2 cellular contexts compared by ENCODE assay signal in the genomic region with DNA sequence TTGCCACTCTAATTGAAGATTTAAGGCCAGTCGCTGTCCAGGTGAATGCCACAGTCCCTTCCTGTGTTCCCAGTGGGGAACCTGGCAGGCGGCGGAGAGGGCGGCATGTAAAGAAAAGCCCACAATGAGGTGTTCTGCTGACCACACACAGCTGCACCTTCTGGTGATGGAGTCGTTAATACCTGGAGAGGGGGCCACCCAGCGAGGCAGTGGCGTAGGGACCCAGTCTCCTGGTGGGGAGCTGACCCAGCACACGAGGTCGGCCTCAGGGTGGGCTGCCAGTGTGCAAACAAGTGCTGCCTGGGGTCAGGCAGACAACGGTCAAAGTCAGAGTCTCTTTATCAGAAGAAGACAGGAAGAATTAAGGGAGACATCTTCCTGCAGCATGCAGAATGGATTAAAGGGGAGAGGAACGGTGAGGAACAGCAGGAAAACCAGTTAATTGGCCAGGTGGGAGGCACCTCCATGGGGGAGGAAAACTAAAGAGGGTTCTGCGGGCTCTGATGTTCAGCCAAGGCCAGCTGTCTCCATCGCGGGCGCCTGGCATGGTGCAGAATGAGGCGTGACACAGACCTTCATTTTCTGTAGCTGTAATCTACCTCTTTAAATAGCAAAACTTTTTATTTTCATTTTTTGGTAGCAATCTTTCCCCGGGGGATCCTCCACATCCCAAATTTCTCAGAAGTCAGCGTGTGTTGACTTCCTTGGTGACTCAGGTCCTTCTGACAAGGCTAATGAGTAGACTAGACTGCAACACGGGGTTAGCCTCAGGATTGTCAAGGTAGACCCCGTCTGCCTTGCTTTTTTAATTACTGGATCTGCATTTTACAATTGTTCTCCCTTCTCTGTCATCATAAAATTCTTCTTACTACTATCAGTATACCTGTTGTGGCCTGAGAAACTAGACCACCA.
TF ChIP-seq lines count a peak whose summit lies in the region.

No MANE protein-coding gene starts in this region.

TF ChIP-seq in K562, 482 proteins besides CTCF, POLR2A, EP300 and RAD21 (continued from another document):
- TF ChIP-seq, protein P1, sequence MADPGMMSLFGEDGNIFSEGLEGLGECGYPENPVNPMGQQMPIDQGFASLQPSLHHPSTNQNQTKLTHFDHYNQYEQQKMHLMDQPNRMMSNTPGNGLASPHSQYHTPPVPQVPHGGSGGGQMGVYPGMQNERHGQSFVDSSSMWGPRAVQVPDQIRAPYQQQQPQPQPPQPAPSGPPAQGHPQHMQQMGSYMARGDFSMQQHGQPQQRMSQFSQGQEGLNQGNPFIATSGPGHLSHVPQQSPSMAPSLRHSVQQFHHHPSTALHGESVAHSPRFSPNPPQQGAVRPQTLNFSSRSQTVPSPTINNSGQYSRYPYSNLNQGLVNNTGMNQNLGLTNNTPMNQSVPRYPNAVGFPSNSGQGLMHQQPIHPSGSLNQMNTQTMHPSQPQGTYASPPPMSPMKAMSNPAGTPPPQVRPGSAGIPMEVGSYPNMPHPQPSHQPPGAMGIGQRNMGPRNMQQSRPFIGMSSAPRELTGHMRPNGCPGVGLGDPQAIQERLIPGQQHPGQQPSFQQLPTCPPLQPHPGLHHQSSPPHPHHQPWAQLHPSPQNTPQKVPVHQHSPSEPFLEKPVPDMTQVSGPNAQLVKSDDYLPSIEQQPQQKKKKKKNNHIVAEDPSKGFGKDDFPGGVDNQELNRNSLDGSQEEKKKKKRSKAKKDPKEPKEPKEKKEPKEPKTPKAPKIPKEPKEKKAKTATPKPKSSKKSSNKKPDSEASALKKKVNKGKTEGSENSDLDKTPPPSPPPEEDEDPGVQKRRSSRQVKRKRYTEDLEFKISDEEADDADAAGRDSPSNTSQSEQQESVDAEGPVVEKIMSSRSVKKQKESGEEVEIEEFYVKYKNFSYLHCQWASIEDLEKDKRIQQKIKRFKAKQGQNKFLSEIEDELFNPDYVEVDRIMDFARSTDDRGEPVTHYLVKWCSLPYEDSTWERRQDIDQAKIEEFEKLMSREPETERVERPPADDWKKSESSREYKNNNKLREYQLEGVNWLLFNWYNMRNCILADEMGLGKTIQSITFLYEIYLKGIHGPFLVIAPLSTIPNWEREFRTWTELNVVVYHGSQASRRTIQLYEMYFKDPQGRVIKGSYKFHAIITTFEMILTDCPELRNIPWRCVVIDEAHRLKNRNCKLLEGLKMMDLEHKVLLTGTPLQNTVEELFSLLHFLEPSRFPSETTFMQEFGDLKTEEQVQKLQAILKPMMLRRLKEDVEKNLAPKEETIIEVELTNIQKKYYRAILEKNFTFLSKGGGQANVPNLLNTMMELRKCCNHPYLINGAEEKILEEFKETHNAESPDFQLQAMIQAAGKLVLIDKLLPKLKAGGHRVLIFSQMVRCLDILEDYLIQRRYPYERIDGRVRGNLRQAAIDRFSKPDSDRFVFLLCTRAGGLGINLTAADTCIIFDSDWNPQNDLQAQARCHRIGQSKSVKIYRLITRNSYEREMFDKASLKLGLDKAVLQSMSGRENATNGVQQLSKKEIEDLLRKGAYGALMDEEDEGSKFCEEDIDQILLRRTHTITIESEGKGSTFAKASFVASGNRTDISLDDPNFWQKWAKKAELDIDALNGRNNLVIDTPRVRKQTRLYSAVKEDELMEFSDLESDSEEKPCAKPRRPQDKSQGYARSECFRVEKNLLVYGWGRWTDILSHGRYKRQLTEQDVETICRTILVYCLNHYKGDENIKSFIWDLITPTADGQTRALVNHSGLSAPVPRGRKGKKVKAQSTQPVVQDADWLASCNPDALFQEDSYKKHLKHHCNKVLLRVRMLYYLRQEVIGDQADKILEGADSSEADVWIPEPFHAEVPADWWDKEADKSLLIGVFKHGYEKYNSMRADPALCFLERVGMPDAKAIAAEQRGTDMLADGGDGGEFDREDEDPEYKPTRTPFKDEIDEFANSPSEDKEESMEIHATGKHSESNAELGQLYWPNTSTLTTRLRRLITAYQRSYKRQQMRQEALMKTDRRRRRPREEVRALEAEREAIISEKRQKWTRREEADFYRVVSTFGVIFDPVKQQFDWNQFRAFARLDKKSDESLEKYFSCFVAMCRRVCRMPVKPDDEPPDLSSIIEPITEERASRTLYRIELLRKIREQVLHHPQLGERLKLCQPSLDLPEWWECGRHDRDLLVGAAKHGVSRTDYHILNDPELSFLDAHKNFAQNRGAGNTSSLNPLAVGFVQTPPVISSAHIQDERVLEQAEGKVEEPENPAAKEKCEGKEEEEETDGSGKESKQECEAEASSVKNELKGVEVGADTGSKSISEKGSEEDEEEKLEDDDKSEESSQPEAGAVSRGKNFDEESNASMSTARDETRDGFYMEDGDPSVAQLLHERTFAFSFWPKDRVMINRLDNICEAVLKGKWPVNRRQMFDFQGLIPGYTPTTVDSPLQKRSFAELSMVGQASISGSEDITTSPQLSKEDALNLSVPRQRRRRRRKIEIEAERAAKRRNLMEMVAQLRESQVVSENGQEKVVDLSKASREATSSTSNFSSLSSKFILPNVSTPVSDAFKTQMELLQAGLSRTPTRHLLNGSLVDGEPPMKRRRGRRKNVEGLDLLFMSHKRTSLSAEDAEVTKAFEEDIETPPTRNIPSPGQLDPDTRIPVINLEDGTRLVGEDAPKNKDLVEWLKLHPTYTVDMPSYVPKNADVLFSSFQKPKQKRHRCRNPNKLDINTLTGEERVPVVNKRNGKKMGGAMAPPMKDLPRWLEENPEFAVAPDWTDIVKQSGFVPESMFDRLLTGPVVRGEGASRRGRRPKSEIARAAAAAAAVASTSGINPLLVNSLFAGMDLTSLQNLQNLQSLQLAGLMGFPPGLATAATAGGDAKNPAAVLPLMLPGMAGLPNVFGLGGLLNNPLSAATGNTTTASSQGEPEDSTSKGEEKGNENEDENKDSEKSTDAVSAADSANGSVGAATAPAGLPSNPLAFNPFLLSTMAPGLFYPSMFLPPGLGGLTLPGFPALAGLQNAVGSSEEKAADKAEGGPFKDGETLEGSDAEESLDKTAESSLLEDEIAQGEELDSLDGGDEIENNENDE (IDR thresholded peaks at IDR 0.05; ENCODE audit: low read depth, low read length) = no peak
- TF ChIP-seq CBFA2T3 (IDR thresholded peaks at IDR 0.05) (0 out of 2 replicates have a peak, but pooled peaks have one; percentile 6), TOE1 (IDR thresholded peaks at IDR 0.05; ENCODE audit: borderline replicate concordance) (no peak), TOE1 (CRISPR knock-in tag; IDR thresholded peaks at IDR 0.05; ENCODE audit: borderline replicate concordance, low read depth) (no peak), JUND (IDR thresholded peaks at IDR 0.05; ENCODE audit: borderline replicate concordance, low read depth, low read length) (peak; percentile 12; the same call in 1 of the 2 replicates), JUND (tag; IDR thresholded peaks at IDR 0.05; ENCODE audit: borderline replicate concordance, low read depth, low read length) (no peak), NFE2 (IDR thresholded peaks at IDR 0.05; ENCODE audit: low read depth) (peak; percentile 15; the same call in 1 of the 2 replicates)
- TF ChIP-seq, protein P2, sequence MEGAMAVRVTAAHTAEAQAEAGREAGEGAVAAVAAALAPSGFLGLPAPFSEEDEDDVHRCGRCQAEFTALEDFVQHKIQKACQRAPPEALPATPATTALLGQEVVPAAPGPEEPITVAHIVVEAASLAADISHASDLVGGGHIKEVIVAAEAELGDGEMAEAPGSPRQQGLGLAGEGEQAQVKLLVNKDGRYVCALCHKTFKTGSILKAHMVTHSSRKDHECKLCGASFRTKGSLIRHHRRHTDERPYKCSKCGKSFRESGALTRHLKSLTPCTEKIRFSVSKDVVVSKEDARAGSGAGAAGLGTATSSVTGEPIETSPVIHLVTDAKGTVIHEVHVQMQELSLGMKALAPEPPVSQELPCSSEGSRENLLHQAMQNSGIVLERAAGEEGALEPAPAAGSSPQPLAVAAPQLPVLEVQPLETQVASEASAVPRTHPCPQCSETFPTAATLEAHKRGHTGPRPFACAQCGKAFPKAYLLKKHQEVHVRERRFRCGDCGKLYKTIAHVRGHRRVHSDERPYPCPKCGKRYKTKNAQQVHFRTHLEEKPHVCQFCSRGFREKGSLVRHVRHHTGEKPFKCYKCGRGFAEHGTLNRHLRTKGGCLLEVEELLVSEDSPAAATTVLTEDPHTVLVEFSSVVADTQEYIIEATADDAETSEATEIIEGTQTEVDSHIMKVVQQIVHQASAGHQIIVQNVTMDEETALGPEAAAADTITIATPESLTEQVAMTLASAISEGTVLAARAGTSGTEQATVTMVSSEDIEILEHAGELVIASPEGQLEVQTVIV (CRISPR knock-in tag; IDR thresholded peaks at IDR 0.05; ENCODE audit: borderline replicate concordance) = no peak
TF ChIP-seq in K562: peak in this region for 3.

TF ChIP-seq in HepG2, 621 proteins besides CTCF, POLR2A, EP300 and RAD21 (continued from another document):
- TF ChIP-seq, protein P3, sequence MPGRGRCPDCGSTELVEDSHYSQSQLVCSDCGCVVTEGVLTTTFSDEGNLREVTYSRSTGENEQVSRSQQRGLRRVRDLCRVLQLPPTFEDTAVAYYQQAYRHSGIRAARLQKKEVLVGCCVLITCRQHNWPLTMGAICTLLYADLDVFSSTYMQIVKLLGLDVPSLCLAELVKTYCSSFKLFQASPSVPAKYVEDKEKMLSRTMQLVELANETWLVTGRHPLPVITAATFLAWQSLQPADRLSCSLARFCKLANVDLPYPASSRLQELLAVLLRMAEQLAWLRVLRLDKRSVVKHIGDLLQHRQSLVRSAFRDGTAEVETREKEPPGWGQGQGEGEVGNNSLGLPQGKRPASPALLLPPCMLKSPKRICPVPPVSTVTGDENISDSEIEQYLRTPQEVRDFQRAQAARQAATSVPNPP (CRISPR knock-in tag; IDR thresholded peaks at IDR 0.05) = no peak
- TF ChIP-seq, protein P4, sequence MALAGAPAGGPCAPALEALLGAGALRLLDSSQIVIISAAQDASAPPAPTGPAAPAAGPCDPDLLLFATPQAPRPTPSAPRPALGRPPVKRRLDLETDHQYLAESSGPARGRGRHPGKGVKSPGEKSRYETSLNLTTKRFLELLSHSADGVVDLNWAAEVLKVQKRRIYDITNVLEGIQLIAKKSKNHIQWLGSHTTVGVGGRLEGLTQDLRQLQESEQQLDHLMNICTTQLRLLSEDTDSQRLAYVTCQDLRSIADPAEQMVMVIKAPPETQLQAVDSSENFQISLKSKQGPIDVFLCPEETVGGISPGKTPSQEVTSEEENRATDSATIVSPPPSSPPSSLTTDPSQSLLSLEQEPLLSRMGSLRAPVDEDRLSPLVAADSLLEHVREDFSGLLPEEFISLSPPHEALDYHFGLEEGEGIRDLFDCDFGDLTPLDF (CRISPR knock-in tag; IDR thresholded peaks at IDR 0.05) = no peak
- TF ChIP-seq, protein P5, sequence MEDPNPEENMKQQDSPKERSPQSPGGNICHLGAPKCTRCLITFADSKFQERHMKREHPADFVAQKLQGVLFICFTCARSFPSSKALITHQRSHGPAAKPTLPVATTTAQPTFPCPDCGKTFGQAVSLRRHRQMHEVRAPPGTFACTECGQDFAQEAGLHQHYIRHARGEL (CRISPR knock-in tag; IDR thresholded peaks at IDR 0.05) = no peak
- no peak for TF ChIP-seq GATAD2A (CRISPR knock-in tag; IDR thresholded peaks at IDR 0.05)
- TF ChIP-seq YEATS2 (CRISPR knock-in tag; IDR thresholded peaks at IDR 0.05; ENCODE audit: borderline replicate concordance) = no peak
- no peak for TF ChIP-seq ZNF678 (CRISPR knock-in tag; IDR thresholded peaks at IDR 0.05)
- TF ChIP-seq GZF1 (CRISPR knock-in tag; IDR thresholded peaks at IDR 0.05) = no peak
- TF ChIP-seq, protein P6, sequence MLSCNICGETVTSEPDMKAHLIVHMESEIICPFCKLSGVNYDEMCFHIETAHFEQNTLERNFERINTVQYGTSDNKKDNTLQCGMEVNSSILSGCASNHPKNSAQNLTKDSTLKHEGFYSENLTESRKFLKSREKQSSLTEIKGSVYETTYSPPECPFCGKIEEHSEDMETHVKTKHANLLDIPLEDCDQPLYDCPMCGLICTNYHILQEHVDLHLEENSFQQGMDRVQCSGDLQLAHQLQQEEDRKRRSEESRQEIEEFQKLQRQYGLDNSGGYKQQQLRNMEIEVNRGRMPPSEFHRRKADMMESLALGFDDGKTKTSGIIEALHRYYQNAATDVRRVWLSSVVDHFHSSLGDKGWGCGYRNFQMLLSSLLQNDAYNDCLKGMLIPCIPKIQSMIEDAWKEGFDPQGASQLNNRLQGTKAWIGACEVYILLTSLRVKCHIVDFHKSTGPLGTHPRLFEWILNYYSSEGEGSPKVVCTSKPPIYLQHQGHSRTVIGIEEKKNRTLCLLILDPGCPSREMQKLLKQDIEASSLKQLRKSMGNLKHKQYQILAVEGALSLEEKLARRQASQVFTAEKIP (CRISPR knock-in tag; IDR thresholded peaks at IDR 0.05; ENCODE audit: borderline replicate concordance) = no peak
- no peak for TF ChIP-seq ZNF230 (CRISPR knock-in tag; IDR thresholded peaks at IDR 0.05)
- no peak for TF ChIP-seq CHCHD3 (CRISPR knock-in tag; IDR thresholded peaks at IDR 0.05)
- TF ChIP-seq FOSL1 (CRISPR knock-in tag; IDR thresholded peaks at IDR 0.05; ENCODE audit: borderline replicate concordance) = no peak
